Comparison of ENCODE assay signal across 10 cellular contexts in genomic region chr10:88281592-88282268, GRCh38.
DNase-seq lines count a peak whose midpoint lies in the region; ATAC-seq and TF ChIP-seq lines count a peak whose summit lies in the region.
"Had no signal": no experiment of that assay in that cellular context is flagged by ENCODE, and none has a peak within 500 bp of the region (broad histone marks: within the 10 kb centered on the region; RNA-seq: fewer than 3 reads in every experiment).

No MANE protein-coding gene starts in this region.

- no peaks in the 10 kb centered on the region for H3K9me3 Mint-ChIP-seq in MCF 10A (ENCODE audit: unreplicated experiment)

- H3K9ac ChIP-seq in OCI-LY3 (ENCODE audit: low read length): no peak overlapping the region
- H3K9ac ChIP-seq: parathyroid adenoma had no signal

- peak; percentile 91 for DNase-seq in MCF 10A (ENCODE audit: unreplicated experiment)
- DNase-seq in breast epithelium (ENCODE audit: low spot score in 2 of 2): no peak
- peak; percentile 63 for DNase-seq in fibroblast of the aortic adventitia (ENCODE audit: low read depth)
- no peak for DNase-seq in OCI-M2 (lab: John Stamatoyannopoulos, UW; ENCODE audit: unreplicated experiment)
- no peak for DNase-seq in hippocampal formation (lab: John Stamatoyannopoulos, UW)
- no peak for DNase-seq in activated T-cell treated with anti-CD3 and anti-CD28 coated beads for 4 hours
- DNase-seq: heart right ventricle had no signal

- H3K9me3 ChIP-seq in breast epithelium (no peaks in the 10 kb centered on the region), OCI-LY3 (ENCODE audit: insufficient read depth, low read length) (no peaks in the 10 kb centered on the region)
- H3K9me3 ChIP-seq: heart right ventricle had no signal

- POLR2A ChIA-PET in MCF 10A (lab: Yijun Ruan, JAX): interaction anchor here (0.6 to 2.2 kb wide), 17 partner anchors 11 to 364 kb away, joined by 3 to 8 read pairs (median 3); no protein-coding TSS in a partner anchor

- CTCF ChIA-PET in MCF 10A (lab: Yijun Ruan, JAX): interaction anchor here (0.6 to 0.7 kb wide), 2 partner anchors 28 to 164 kb away, joined by 3 read pairs; no protein-coding TSS in a partner anchor

- no peak for TF ChIP-seq POLR2A in breast epithelium (IDR thresholded peaks at IDR 0.05)

- no peaks in the 10 kb centered on the region for H3K36me3 ChIP-seq in breast epithelium
- H3K36me3 ChIP-seq in OCI-LY3 (replicated peaks; ENCODE audit: low read depth, low read length): no peaks in the 10 kb centered on the region
- H3K36me3 ChIP-seq: heart right ventricle had no signal

- H3K4me3 ChIP-seq in breast epithelium (no peak overlapping the region), OCI-LY3 (ENCODE audit: low read length) (peak overlapping the region; percentile 43), fibroblast of the aortic adventitia (ENCODE audit: low read depth, low read length) (no peak overlapping the region)
- H3K4me3 ChIP-seq: heart right ventricle had no signal

- no peak for TF ChIP-seq CTCF in MCF 10A (IDR thresholded peaks at IDR 0.05; ENCODE audit: unreplicated experiment)
- no peak for TF ChIP-seq CTCF in breast epithelium (IDR thresholded peaks at IDR 0.05)
- no peak for TF ChIP-seq CTCF in OCI-LY3 (IDR thresholded peaks at IDR 0.05; ENCODE audit: low read depth, low read length)
- TF ChIP-seq CTCF in fibroblast of the aortic adventitia (IDR thresholded peaks at IDR 0.05; ENCODE audit: insufficient read depth, low read length): no peak

- H3K4me3 Mint-ChIP-seq in MCF 10A (ENCODE audit: unreplicated experiment): peak overlapping the region; percentile 57

- ATAC-seq in HG03280 (IDR thresholded peaks at IDR 0.05; ENCODE audit: unreplicated experiment): no peak
- ATAC-seq: heart right ventricle had no signal

- H3K4me1 ChIP-seq in breast epithelium (no peaks in the 10 kb centered on the region), OCI-LY3 (ENCODE audit: low read length) (peaks cover 13% of the 10 kb centered on the region)

- peak overlapping the region; percentile 86 for H3K27ac Mint-ChIP-seq in MCF 10A (ENCODE audit: low read depth, unreplicated experiment)

- H3K27ac ChIP-seq in breast epithelium (peak overlapping the region in 1 of 2 donors; percentile 6), OCI-LY3 (ENCODE audit: low read length) (no peak overlapping the region)
- H3K27ac ChIP-seq: heart right ventricle, parathyroid adenoma had no signal

- peak overlapping the region; percentile 54 for H3K4me2 ChIP-seq in OCI-LY3 (ENCODE audit: low read length)

- H3K36me3 Mint-ChIP-seq in MCF 10A (ENCODE audit: insufficient read depth, unreplicated experiment): no peaks in the 10 kb centered on the region

- peak overlapping the region; percentile 65; the same call in 1 of the 2 replicates for H2AFZ ChIP-seq in OCI-LY3 (ENCODE audit: low read depth, low read length)
- H2AFZ ChIP-seq: parathyroid adenoma had no signal

- H3K27me3 ChIP-seq in breast epithelium (no peaks in the 10 kb centered on the region), OCI-LY3 (ENCODE audit: low read depth, low read length) (no peaks in the 10 kb centered on the region)
- H3K27me3 ChIP-seq: heart right ventricle had no signal

- H4K20me1 ChIP-seq in OCI-LY3 (ENCODE audit: insufficient read depth, low read length): no peaks in the 10 kb centered on the region

- no peaks in the 10 kb centered on the region for H3K79me2 ChIP-seq in OCI-LY3 (ENCODE audit: low read length)
- H3K79me2 ChIP-seq: parathyroid adenoma had no signal

- BruUV-seq in MCF 10A (replicated peaks; lab: Mats Ljungman, UMichigan): no TSS peak

- intact Hi-C loops in MCF 10A (cut with micrococcal nuclease): loop anchor here (5.0 kb wide), 1 partner anchor 419 kb away; the partner anchor contains the start of genes KLLN and PTEN
- intact Hi-C loops in breast epithelium (cut with DNase I; ENCODE audit: low total_unique reads): no loop called here

- peaks cover 11% of the 10 kb centered on the region for H3K4me1 Mint-ChIP-seq in MCF 10A (ENCODE audit: insufficient read depth, unreplicated experiment)

- H3K27me3 Mint-ChIP-seq in MCF 10A (ENCODE audit: insufficient read depth, unreplicated experiment): no peaks in the 10 kb centered on the region

Comparison
In these comparisons a context has a peak if more than half of its experiments do, and no peak if none do; other contexts are left out.
1. DNase-seq: peak in MCF 10A (single experiment) and fibroblast of the aortic adventitia (single experiment); none in breast epithelium (0 of 2), OCI-M2 (single experiment), hippocampal formation (0 of 2) and activated T-cell treated with anti-CD3 and anti-CD28 coated beads for 4 hours (single experiment).